ENCODE assay signal across 1 cellular context in genomic region chr1:3323021-3323790, GRCh38.
TF ChIP-seq lines count a peak whose summit lies in the region.

No MANE protein-coding gene starts in this region.

TF ChIP-seq in HepG2, 621 proteins besides CTCF, POLR2A, EP300 and RAD21 (continued from another document and continues in another):
- TF ChIP-seq HIVEP1 (CRISPR knock-in tag; IDR thresholded peaks at IDR 0.05) (no peak), MAFF (IDR thresholded peaks at IDR 0.05; ENCODE audit: low read depth, low read length) (no peak), KDM4B (CRISPR knock-in tag; IDR thresholded peaks at IDR 0.05) (no peak), ZNF232 (CRISPR knock-in tag; IDR thresholded peaks at IDR 0.05; ENCODE audit: borderline replicate concordance) (peak; percentile 70; the same call in 1 of the 2 replicates), ZNF724P (CRISPR knock-in tag; IDR thresholded peaks at IDR 0.05; ENCODE audit: borderline replicate concordance) (no peak), NFKB2 (CRISPR knock-in tag; IDR thresholded peaks at IDR 0.05; ENCODE audit: borderline replicate concordance) (no peak; the same call in 1 of the 2 replicates), ZMYM3 (CRISPR knock-in tag; IDR thresholded peaks at IDR 0.05) (no peak; the same call in 1 of the 2 replicates), CHD2 (IDR thresholded peaks at IDR 0.05; ENCODE audit: low read depth, low read length) (no peak), CENPT (CRISPR knock-in tag; IDR thresholded peaks at IDR 0.05; ENCODE audit: low read depth) (peak; percentile 36; the same call in 1 of the 2 replicates), NR2F6 (IDR thresholded peaks at IDR 0.05) (no peak), NR2F6 (CRISPR knock-in tag; IDR thresholded peaks at IDR 0.05) (peak; percentile 5; the same call in 1 of the 2 replicates), ZNF687 (CRISPR knock-in tag; IDR thresholded peaks at IDR 0.05) (peak; percentile 97), ZNF740 (CRISPR knock-in tag; IDR thresholded peaks at IDR 0.05) (no peak), DR1 (CRISPR knock-in tag; IDR thresholded peaks at IDR 0.05) (no peak), RXRA (CRISPR knock-in tag; IDR thresholded peaks at IDR 0.05) (no peak; the same call in 1 of the 2 replicates), NFRKB (IDR thresholded peaks at IDR 0.05) (no peak), LBX2 (CRISPR knock-in tag; IDR thresholded peaks at IDR 0.05; ENCODE audit: borderline replicate concordance) (no peak), CAMTA2 (CRISPR knock-in tag; IDR thresholded peaks at IDR 0.05; ENCODE audit: borderline replicate concordance) (no peak), BCL3 (CRISPR knock-in tag; IDR thresholded peaks at IDR 0.05) (peak; percentile 55; the same call in 1 of the 2 replicates), BCLAF1 (IDR thresholded peaks at IDR 0.05) (no peak), RELA (CRISPR knock-in tag; IDR thresholded peaks at IDR 0.05) (no peak), MBNL3 (CRISPR knock-in tag; conservative IDR thresholded peaks at IDR 0.05) (no peak), NCOA1 (CRISPR knock-in tag; IDR thresholded peaks at IDR 0.05) (no peak), NR2F1 (CRISPR knock-in tag; IDR thresholded peaks at IDR 0.05) (no peak), ZNF225 (CRISPR knock-in tag; IDR thresholded peaks at IDR 0.05) (peak; percentile 68), ZNF383 (CRISPR knock-in tag; IDR thresholded peaks at IDR 0.05; ENCODE audit: borderline replicate concordance) (no peak), ZNF296 (CRISPR knock-in tag; conservative IDR thresholded peaks at IDR 0.05) (no peak), ZIK1 (CRISPR knock-in tag; IDR thresholded peaks at IDR 0.05; ENCODE audit: borderline replicate concordance, low read depth) (peak; percentile 75; the same call in 1 of the 2 replicates), GRHL1 (CRISPR knock-in tag; conservative IDR thresholded peaks at IDR 0.05) (no peak), MTERF4 (CRISPR knock-in tag; IDR thresholded peaks at IDR 0.05) (no peak; the same call in 1 of the 2 replicates), ARHGAP35 (CRISPR knock-in tag; IDR thresholded peaks at IDR 0.05; ENCODE audit: borderline replicate concordance) (peak; percentile 36; the same call in 1 of the 2 replicates), ZNF484 (CRISPR knock-in tag; IDR thresholded peaks at IDR 0.05; ENCODE audit: borderline replicate concordance, low read depth) (no peak), ZNF552 (CRISPR knock-in tag; IDR thresholded peaks at IDR 0.05; ENCODE audit: borderline replicate concordance) (no peak), ZSCAN21 (CRISPR knock-in tag; IDR thresholded peaks at IDR 0.05; ENCODE audit: borderline replicate concordance) (peak; percentile 86), ZNF280D (CRISPR knock-in tag; IDR thresholded peaks at IDR 0.05) (0 out of 2 replicates have a peak, but pooled peaks have one; percentile 19), GLI4 (CRISPR knock-in tag; IDR thresholded peaks at IDR 0.05; ENCODE audit: borderline replicate concordance) (no peak), SNAPC4 (CRISPR knock-in tag; IDR thresholded peaks at IDR 0.05) (no peak), ZNF563 (CRISPR knock-in tag; IDR thresholded peaks at IDR 0.05) (no peak), YY1 (IDR thresholded peaks at IDR 0.05; ENCODE audit: insufficient read depth, insufficient replicate concordance, low read depth, low read length) (no peak), JARID2 (CRISPR knock-in tag; IDR thresholded peaks at IDR 0.05; ENCODE audit: insufficient replicate concordance) (no peak), TCF12 (IDR thresholded peaks at IDR 0.05) (no peak), TCF12 (CRISPR knock-in tag; IDR thresholded peaks at IDR 0.05) (no peak), FOXK1 (CRISPR knock-in tag; IDR thresholded peaks at IDR 0.05; ENCODE audit: borderline replicate concordance, low read depth) (no peak), MED1 (CRISPR knock-in tag; IDR thresholded peaks at IDR 0.05) (peak; percentile 35; the same call in 1 of the 2 replicates)
